ENCODE assay signal across 8 cellular contexts in genomic region chr7:75617634-75618234, GRCh38.
DNase-seq lines count a peak whose midpoint lies in the region; ATAC-seq and TF ChIP-seq lines count a peak whose summit lies in the region.

No MANE protein-coding gene starts in this region.

- peaks cover 21% of the 10 kb centered on the region for H3K4me1 Mint-ChIP-seq in activated CD8-positive, alpha-beta T cell treated with anti-CD3 and anti-CD28 coated beads for 36 hours (ENCODE audit: low read depth)

- peak overlapping the region; percentile 37 for H3K4me3 Mint-ChIP-seq in activated CD8-positive, alpha-beta T cell treated with anti-CD3 and anti-CD28 coated beads for 36 hours

- CTCF ChIA-PET in activated CD8-positive, alpha-beta T cell treated with anti-CD3 and anti-CD28 coated beads for 36 hours (lab: Charles Lee) = interaction anchor here (0.9 to 1.5 kb wide), 3 partner anchors 25 to 145 kb away, joined by 3 to 4 read pairs (median 4); no protein-coding TSS in a partner anchor

- no peaks in the 10 kb centered on the region for H3K9me3 Mint-ChIP-seq in activated CD8-positive, alpha-beta T cell treated with anti-CD3 and anti-CD28 coated beads for 36 hours

- no peak for TF ChIP-seq CTCF in activated CD8-positive, alpha-beta T cell treated with anti-CD3 and anti-CD28 coated beads for 36 hours (IDR thresholded peaks at IDR 0.05)

- intact Hi-C loops in activated CD8-positive, alpha-beta T cell treated with anti-CD3 and anti-CD28 coated beads for 36 hours (cut with micrococcal nuclease) = no loop called here

- ATAC-seq in activated CD8-positive, alpha-beta T cell treated with anti-CD3 and anti-CD28 coated beads for 36 hours = peak; percentile 91
- ATAC-seq in SK-N-SH treated with all-trans-retinoic acid at 6 μM for 48 hours = no peak

- in situ Hi-C loops in KBM-7 (cut with MboI; ENCODE audit: low pct_unique_long_range_greater_than_20kb, low sequenced_read_pairs) = no loop called here
- in situ Hi-C loops in ACHN (cut with HindIII; ENCODE audit: low pct_ligation_motif_present, low pct_unique_long_range_greater_than_20kb, low sequenced_read_pairs) = no loop called here

- H3K27me3 Mint-ChIP-seq in activated CD8-positive, alpha-beta T cell treated with anti-CD3 and anti-CD28 coated beads for 36 hours = no peaks in the 10 kb centered on the region

- H3K27ac Mint-ChIP-seq in activated CD8-positive, alpha-beta T cell treated with anti-CD3 and anti-CD28 coated beads for 36 hours = peak overlapping the region; percentile 83

- POLR2A ChIA-PET in activated CD8-positive, alpha-beta T cell treated with anti-CD3 and anti-CD28 coated beads for 36 hours (lab: Charles Lee) = interaction anchor here (0.9 kb wide), 1 partner anchor 90 kb away, joined by 3 read pairs; no protein-coding TSS in a partner anchor

- DNase-seq in KBM-7 (peak; percentile 99), glomerular visceral epithelial cell (ENCODE audit: extremely low spot score) (peak; percentile 25), DMS53 treated with DMSO at 0.1 percent for 48 hours (lab: John Stamatoyannopoulos, UW; ENCODE audit: unreplicated experiment) (no peak), NCI-H2107 treated with DMSO at 0.1 percent for 48 hours (lab: John Stamatoyannopoulos, UW; ENCODE audit: unreplicated experiment) (no peak), ACHN (no peak)
- peak; percentile 72 for DNase-seq in activated CD8-positive, alpha-beta T cell treated with anti-CD3 and anti-CD28 coated beads for 36 hours
- peak; percentile 30 for DNase-seq in stimulated activated CD4-positive, alpha-beta T cell treated with anti-CD3 and anti-CD28 coated beads, Interleukin-4, amount 100 ng/mL, for 1 hour

- H3K36me3 Mint-ChIP-seq in activated CD8-positive, alpha-beta T cell treated with anti-CD3 and anti-CD28 coated beads for 36 hours (ENCODE audit: low read depth) = no peaks in the 10 kb centered on the region

TF ChIP-seq in SK-N-SH treated with all-trans-retinoic acid at 6 μM for 48 hours, 23 proteins besides CTCF, POLR2A, EP300 and RAD21:
- TF ChIP-seq CSRNP3 (CRISPR knock-in tag; IDR thresholded peaks at IDR 0.05) (no peak), ZNF565 (CRISPR knock-in tag; conservative IDR thresholded peaks at IDR 0.05; ENCODE audit: low read depth) (no peak), ZC3H10 (CRISPR knock-in tag; IDR thresholded peaks at IDR 0.05) (no peak), OSR1 (CRISPR knock-in tag; IDR thresholded peaks at IDR 0.05) (no peak), SNAI2 (CRISPR knock-in tag; IDR thresholded peaks at IDR 0.05) (no peak), ZFP30 (CRISPR knock-in tag; IDR thresholded peaks at IDR 0.05) (no peak), ZNF70 (CRISPR knock-in tag; IDR thresholded peaks at IDR 0.05) (no peak), ARNTL (CRISPR knock-in tag; IDR thresholded peaks at IDR 0.05; ENCODE audit: borderline replicate concordance, low read depth) (no peak)
- TF ChIP-seq, protein P1, sequence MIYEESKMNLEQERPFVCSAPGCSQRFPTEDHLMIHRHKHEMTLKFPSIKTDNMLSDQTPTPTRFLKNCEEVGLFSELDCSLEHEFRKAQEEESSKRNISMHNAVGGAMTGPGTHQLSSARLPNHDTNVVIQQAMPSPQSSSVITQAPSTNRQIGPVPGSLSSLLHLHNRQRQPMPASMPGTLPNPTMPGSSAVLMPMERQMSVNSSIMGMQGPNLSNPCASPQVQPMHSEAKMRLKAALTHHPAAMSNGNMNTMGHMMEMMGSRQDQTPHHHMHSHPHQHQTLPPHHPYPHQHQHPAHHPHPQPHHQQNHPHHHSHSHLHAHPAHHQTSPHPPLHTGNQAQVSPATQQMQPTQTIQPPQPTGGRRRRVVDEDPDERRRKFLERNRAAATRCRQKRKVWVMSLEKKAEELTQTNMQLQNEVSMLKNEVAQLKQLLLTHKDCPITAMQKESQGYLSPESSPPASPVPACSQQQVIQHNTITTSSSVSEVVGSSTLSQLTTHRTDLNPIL (CRISPR knock-in tag; IDR thresholded peaks at IDR 0.05; ENCODE audit: low read depth) = no peak
- TF ChIP-seq, protein P2, sequence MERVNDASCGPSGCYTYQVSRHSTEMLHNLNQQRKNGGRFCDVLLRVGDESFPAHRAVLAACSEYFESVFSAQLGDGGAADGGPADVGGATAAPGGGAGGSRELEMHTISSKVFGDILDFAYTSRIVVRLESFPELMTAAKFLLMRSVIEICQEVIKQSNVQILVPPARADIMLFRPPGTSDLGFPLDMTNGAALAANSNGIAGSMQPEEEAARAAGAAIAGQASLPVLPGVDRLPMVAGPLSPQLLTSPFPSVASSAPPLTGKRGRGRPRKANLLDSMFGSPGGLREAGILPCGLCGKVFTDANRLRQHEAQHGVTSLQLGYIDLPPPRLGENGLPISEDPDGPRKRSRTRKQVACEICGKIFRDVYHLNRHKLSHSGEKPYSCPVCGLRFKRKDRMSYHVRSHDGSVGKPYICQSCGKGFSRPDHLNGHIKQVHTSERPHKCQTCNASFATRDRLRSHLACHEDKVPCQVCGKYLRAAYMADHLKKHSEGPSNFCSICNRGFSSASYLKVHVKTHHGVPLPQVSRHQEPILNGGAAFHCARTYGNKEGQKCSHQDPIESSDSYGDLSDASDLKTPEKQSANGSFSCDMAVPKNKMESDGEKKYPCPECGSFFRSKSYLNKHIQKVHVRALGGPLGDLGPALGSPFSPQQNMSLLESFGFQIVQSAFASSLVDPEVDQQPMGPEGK (CRISPR knock-in tag; IDR thresholded peaks at IDR 0.05; ENCODE audit: borderline replicate concordance) = no peak
- TF ChIP-seq, protein P3, sequence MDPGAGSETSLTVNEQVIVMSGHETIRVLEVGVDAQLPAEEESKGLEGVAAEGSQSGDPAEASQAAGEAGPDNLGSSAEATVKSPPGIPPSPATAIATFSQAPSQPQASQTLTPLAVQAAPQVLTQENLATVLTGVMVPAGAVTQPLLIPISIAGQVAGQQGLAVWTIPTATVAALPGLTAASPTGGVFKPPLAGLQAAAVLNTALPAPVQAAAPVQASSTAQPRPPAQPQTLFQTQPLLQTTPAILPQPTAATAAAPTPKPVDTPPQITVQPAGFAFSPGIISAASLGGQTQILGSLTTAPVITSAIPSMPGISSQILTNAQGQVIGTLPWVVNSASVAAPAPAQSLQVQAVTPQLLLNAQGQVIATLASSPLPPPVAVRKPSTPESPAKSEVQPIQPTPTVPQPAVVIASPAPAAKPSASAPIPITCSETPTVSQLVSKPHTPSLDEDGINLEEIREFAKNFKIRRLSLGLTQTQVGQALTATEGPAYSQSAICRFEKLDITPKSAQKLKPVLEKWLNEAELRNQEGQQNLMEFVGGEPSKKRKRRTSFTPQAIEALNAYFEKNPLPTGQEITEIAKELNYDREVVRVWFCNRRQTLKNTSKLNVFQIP (CRISPR knock-in tag; IDR thresholded peaks at IDR 0.05; ENCODE audit: borderline replicate concordance, low read depth) = no peak

Comparison
In these comparisons a context has a peak if more than half of its experiments do, and no peak if none do; other contexts are left out.
1. DNase-seq: peak in KBM-7 (single experiment), activated CD8-positive, alpha-beta T cell treated with anti-CD3 and anti-CD28 coated beads for 36 hours (single experiment), glomerular visceral epithelial cell (single experiment) and stimulated activated CD4-positive, alpha-beta T cell treated with anti-CD3 and anti-CD28 coated beads, Interleukin-4, amount 100 ng/mL, for 1 hour (single experiment); none in DMS53 treated with DMSO at 0.1 percent for 48 hours (single experiment), NCI-H2107 treated with DMSO at 0.1 percent for 48 hours (single experiment) and ACHN (single experiment).